13 cellular contexts compared by ENCODE assay signal in the genomic region with DNA sequence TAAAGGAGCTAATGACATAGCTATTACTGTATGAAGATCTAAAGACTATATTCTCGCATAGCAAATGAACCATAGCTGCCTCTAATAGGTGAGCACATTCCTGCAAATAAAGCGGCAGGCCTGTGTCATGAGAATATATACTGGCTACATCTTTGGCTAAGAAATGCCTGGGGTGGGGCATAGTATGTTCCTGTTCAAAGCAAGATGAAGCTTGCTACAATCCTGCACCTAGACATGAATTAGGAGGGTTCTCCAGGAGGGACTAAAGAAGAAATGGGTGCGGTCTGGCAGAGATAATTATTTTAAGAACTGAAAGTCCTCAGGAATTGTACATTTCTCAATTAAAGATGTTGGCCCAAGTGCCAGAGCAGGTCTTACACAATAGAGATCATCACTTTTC. TPM values are rescaled to one million over a fixed set of nuclear protein-coding genes. Genes with fewer than 3 reads are reported as not detected.
"Had no signal": no experiment of that assay in that cellular context is flagged by ENCODE, and none has a peak within 500 bp of the region (broad histone marks: within the 10 kb centered on the region; RNA-seq: fewer than 3 reads in every experiment).

No MANE protein-coding gene starts in this region.

- H3K36me3 ChIP-seq: adrenal gland had no signal

- H3K27me3 ChIP-seq: adrenal gland, Peyer's patch had no signal

- H3K27ac ChIP-seq: adrenal gland, Peyer's patch, VCaP had no signal

- DNase-seq: activated CD4-positive, CD25-positive, alpha-beta regulatory T cell; NCI-H1417 treated with DMSO at 0.1 percent for 48 hours; NCI-H187; SIG-M5 had no signal

- H3K9me3 ChIP-seq: adrenal gland, Peyer's patch had no signal

- H3K4me1 ChIP-seq: adrenal gland, Peyer's patch had no signal

- H3K4me3 ChIP-seq: adrenal gland, Peyer's patch had no signal

RNA-seq across cellular contexts. Expression of a gene that starts 46.8 kb away (rescaled TPM):
- total RNA-seq: activated CD4-positive, alpha-beta memory T cell treated with anti-CD3 and anti-CD28 coated beads, Interleukin-2, amount 10 ng/mL, durations not matched to agents 7 days and 5 days; activated CD8-positive, alpha-beta memory T cell treated with anti-CD3 and anti-CD28 coated beads for 36 hours; activated naive CD8-positive, alpha-beta T cell treated with anti-CD3 and anti-CD28 coated beads for 36 hours; activated T-cell treated with anti-CD3 and anti-CD28 coated beads, Interleukin-2, amount 50 U/mL, for 72 hours; activated T-helper 2 cell treated with anti-CD3 and anti-CD28 coated beads, Interferon-gamma antibody, Interleukin-2, Interleukin-4, amounts not matched to agents 10 μg/mL and 5 μg/mL and 100 μg/mL, durations not matched to agents 14 hours and 24 hours and 36 hours; T-helper 17 cell had no signal
